34 cellular contexts compared by ENCODE assay signal in the genomic region with DNA sequence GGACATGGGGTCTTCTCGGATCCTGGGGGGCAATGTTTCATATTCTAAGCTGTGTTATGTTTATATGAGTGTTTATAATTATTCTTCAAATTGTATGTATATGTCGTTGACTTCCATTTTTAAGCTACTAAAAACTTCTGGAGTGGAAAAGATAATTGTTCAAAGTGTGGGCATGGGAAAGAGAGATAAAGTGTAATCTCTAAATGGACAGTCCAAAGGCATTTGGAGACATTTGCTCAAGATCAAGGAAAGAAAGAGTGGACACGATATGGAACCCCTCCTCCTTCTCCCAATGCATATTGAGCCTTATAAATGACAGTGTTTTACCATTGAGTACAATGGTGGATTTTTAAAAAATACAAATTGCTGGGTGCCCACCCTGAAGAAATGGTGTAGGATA.
"Had no signal": no experiment of that assay in that cellular context is flagged by ENCODE, and none has a peak within 500 bp of the region (broad histone marks: within the 10 kb centered on the region; RNA-seq: fewer than 3 reads in every experiment).

No MANE protein-coding gene starts in this region.

- H3K36me3 ChIP-seq: MG63 had no signal

- H3K27me3 ChIP-seq: MG63 had no signal

- DNase-seq: Karpas-422, Kasumi-1, MG63, MM.1S, MV-4-11, NCI-H1048, NCI-H1092, NCI-H1092 treated with DMSO at 0.1 percent for 48 hours, NCI-H1105, NCI-H1105 treated with DMSO at 0.1 percent for 48 hours, NCI-H1417, NCI-H1417 treated with DMSO at 0.1 percent for 48 hours, NCI-H1436, NCI-H1436 treated with DMSO at 0.1 percent for 48 hours, NCI-H146, NCI-H1694, NCI-H1694 treated with DMSO at 0.1 percent for 48 hours, NCI-H187, NCI-H187 treated with DMSO at 0.1 percent for 48 hours, NCI-H1930, NCI-H2029, NCI-H2029 treated with DMSO at 0.1 percent for 48 hours, NCI-H2081, NCI-H2081 treated with DMSO at 0.1 percent for 48 hours, NCI-H2107, NCI-H2171, NCI-H2171 treated with DMSO at 0.1 percent for 48 hours, NCI-H2227 treated with DMSO at 0.1 percent for 48 hours, NCI-H226, NCI-H345, NCI-H446, NCI-H446 treated with DMSO at 0.1 percent for 48 hours, NCI-H510A, NCI-H510A treated with DMSO at 0.1 percent for 48 hours had no signal

- H3K4me3 ChIP-seq: MG63 had no signal

- H3K9me3 ChIP-seq: MG63 had no signal
